In genomic region chr15:33516563-33516962, GRCh38 we compare ENCODE assay signal across 23 cellular contexts.
DNase-seq lines count a peak whose midpoint lies in the region; ATAC-seq, FAIRE-seq and TF ChIP-seq lines count a peak whose summit lies in the region.
"Had no signal": no experiment of that assay in that cellular context is flagged by ENCODE, and none has a peak within 500 bp of the region (broad histone marks: within the 10 kb centered on the region; RNA-seq: fewer than 3 reads in every experiment).

No MANE protein-coding gene starts in this region.

- FAIRE-seq in H1 (lab: Jason Lieb, UNC), result no peak
- FAIRE-seq: A204.1, G401.6, GM12891, GM19239 had no signal

- DNase-seq in H9 (no peak), IMR-90 (no peak), H1 (ENCODE audit: low read depth in 1 of 2, low spot score in 2 of 2) (no peak), nephron progenitor cell (peak; percentile 7), GOT3 (lab: John Stamatoyannopoulos, UW) (no peak), osteocyte (ENCODE audit: extremely low spot score, unreplicated experiment) (no peak)
- DNase-seq: 8988T; ACHN; BE2C; C1 segment of cervical spinal cord; CD4-positive, alpha-beta memory T cell; CD4-positive, CD25-positive, alpha-beta regulatory T cell; CD8-positive, alpha-beta memory T cell; COR-L47; DMS79 treated with DMSO at 0.1 percent for 48 hours; GF-D8 had no signal

- CTCF ChIA-PET in IMR-90 (lab: Yijun Ruan, JAX) (no interaction called here), H1 (lab: Charles Lee; ENCODE audit: partially characterized antibody) (interaction anchor here (1.8 kb wide), 1 partner anchor 15 kb away, joined by 5 read pairs; no protein-coding TSS in a partner anchor)

- H3K36me3 Mint-ChIP-seq in H9 (ENCODE audit: insufficient read depth in 1 of 3, low read depth in 3 of 3) (no peaks in the 10 kb centered on the region), nephron progenitor cell (ENCODE audit: low read depth) (no peaks in the 10 kb centered on the region), osteocyte (ENCODE audit: unreplicated experiment) (no peaks in the 10 kb centered on the region)
- H3K36me3 Mint-ChIP-seq: CD14-positive monocyte; CD4-positive, alpha-beta memory T cell; CD4-positive, CD25-positive, alpha-beta regulatory T cell; CD8-positive, alpha-beta memory T cell had no signal

- H3K23ac ChIP-seq in H9 (ENCODE audit: insufficient read length, low read depth, low read length) (no peak overlapping the region), IMR-90 (ENCODE audit: low read depth, low read length) (no peak overlapping the region), H1 (ENCODE audit: insufficient read length) (no peak overlapping the region)

- H3K4me3 ChIP-seq in IMR-90 (ENCODE audit: insufficient read depth, low read depth, low read length) (no peak overlapping the region), H1 (ENCODE audit: extremely low read depth in 1 of 4, insufficient read depth in 2 of 4, low read depth in 3 of 4, low read length in 4 of 4) (no peak overlapping the region)
- H3K4me3 ChIP-seq: BLaER1 had no signal

- in situ Hi-C loops in IMR-90 (cut with MboI; ENCODE audit: low sequenced_read_pairs), result no loop called here

- H3K9ac ChIP-seq in H9 (ENCODE audit: extremely low read depth, insufficient read length, low read length) (no peak overlapping the region), IMR-90 (ENCODE audit: low read depth, low read length) (no peak overlapping the region), H1 (replicated peaks in 1 of 4; ENCODE audit: extremely low read depth in 1 of 4, low read depth in 3 of 4, low read length in 3 of 4) (no peak overlapping the region)
- H3K9ac ChIP-seq: BLaER1 had no signal

- no peak overlapping the region for H3K27ac Mint-ChIP-seq in H9
- H3K27ac Mint-ChIP-seq in nephron progenitor cell, result no peak overlapping the region
- no peak overlapping the region for H3K27ac Mint-ChIP-seq in osteocyte (ENCODE audit: unreplicated experiment)
- H3K27ac Mint-ChIP-seq: CD14-positive monocyte; CD4-positive, alpha-beta memory T cell; CD4-positive, CD25-positive, alpha-beta regulatory T cell; CD8-positive, alpha-beta memory T cell had no signal

- H3K4me2 ChIP-seq in H9 (ENCODE audit: insufficient read depth, insufficient read length, low read length) (no peak overlapping the region), IMR-90 (ENCODE audit: low read depth, low read length) (no peak overlapping the region), H1 (ENCODE audit: insufficient read depth in 1 of 2, low read depth in 2 of 2, low read length in 2 of 2) (no peak overlapping the region)
- H3K4me2 ChIP-seq: BLaER1 had no signal

- no peak overlapping the region for H3K56ac ChIP-seq in H9 (ENCODE audit: insufficient read length, low read depth, low read length)
- H3K56ac ChIP-seq in IMR-90 (ENCODE audit: extremely low read depth, insufficient read depth, low read length), result no peak overlapping the region
- no peak overlapping the region for H3K56ac ChIP-seq in H1 (replicated peaks; ENCODE audit: insufficient read length, low read depth, low read length)

- WGBS in H9 (ENCODE audit: extremely low coverage, insufficient read length, low lambda C conversion rate), result no CpG with 5 or more reads among the region's 2 CpGs
- no CpG with 5 or more reads among the region's 2 CpGs for WGBS in IMR-90 (ENCODE audit: extremely low coverage in 2 of 2, insufficient read length in 1 of 2), 2 experiments
- WGBS in H1 (ENCODE audit: extremely low coverage in 1 of 2, insufficient coverage in 1 of 2, insufficient read length in 1 of 2, insufficient replicate concordance in 2 of 2, low coverage in 1 of 2, low lambda C conversion rate in 2 of 2, missing lambda C conversion rate in 1 of 2), 2 experiments, result 88% methylated on average over 2 of the region's 2 CpGs; no CpG with 5 or more reads in 1 of the 2 experiments

- no peak overlapping the region for H4K8ac ChIP-seq in H9 (replicated peaks; ENCODE audit: insufficient read length, low read depth, low read length)
- H4K8ac ChIP-seq in IMR-90 (ENCODE audit: low read depth in 2 of 2, low read length in 2 of 2), result no peak overlapping the region
- no peak overlapping the region for H4K8ac ChIP-seq in H1 (ENCODE audit: extremely low read depth, insufficient read depth, low read length)

- H3K4me1 ChIP-seq in H9 (ENCODE audit: insufficient read depth, low read length), result no peaks in the 10 kb centered on the region
- H3K4me1 ChIP-seq in IMR-90 (ENCODE audit: control insufficient read depth, insufficient read depth, low read length), result no peaks in the 10 kb centered on the region
- H3K4me1 ChIP-seq in H1 (replicated peaks in 1 of 4; ENCODE audit: control insufficient read depth in 3 of 4, insufficient read depth in 4 of 4, low read length in 3 of 4), result no peaks in the 10 kb centered on the region; a peak in 1 of 7 replicates
- H3K4me1 ChIP-seq: BE2C, BLaER1 had no signal

- ATAC-seq in IMR-90 (ENCODE audit: low read depth), result no peak
- ATAC-seq in HG02852 (IDR thresholded peaks at IDR 0.05; ENCODE audit: unreplicated experiment), result no peak

- H3K79me2 ChIP-seq in H9 (ENCODE audit: insufficient read depth, low read length) (no peaks in the 10 kb centered on the region), H1 (ENCODE audit: control insufficient read depth in 1 of 2, insufficient read depth in 2 of 2, low read length in 2 of 2) (no peaks in the 10 kb centered on the region)

- H3K36me3 ChIP-seq in IMR-90 (ENCODE audit: control insufficient read depth, insufficient read depth, low read length), result no peaks in the 10 kb centered on the region
- H3K36me3 ChIP-seq in H1 (ENCODE audit: control insufficient read depth in 2 of 4, insufficient read depth in 4 of 4, low read length in 3 of 4), result no peaks in the 10 kb centered on the region
- H3K36me3 ChIP-seq: BE2C, BLaER1 had no signal

- H3K79me1 ChIP-seq in H9 (ENCODE audit: insufficient read depth, low read depth, low read length, poor library complexity, severe bottlenecking) (no peaks in the 10 kb centered on the region), IMR-90 (ENCODE audit: low read depth in 1 of 2, low read length in 2 of 2) (no peaks in the 10 kb centered on the region), H1 (ENCODE audit: low read depth, low read length) (no peaks in the 10 kb centered on the region)

- H2BK15ac ChIP-seq in H9 (ENCODE audit: low read depth, low read length), result no peak overlapping the region
- no peak overlapping the region for H2BK15ac ChIP-seq in IMR-90 (ENCODE audit: low read depth, low read length)
- no peak overlapping the region for H2BK15ac ChIP-seq in H1 (ENCODE audit: low read length)

- dilution Hi-C loops in IMR-90 (cut with HindIII; ENCODE audit: low sequenced_read_pairs, unreplicated experiment), result no loop called here

- TF ChIP-seq EP300 in H1 (IDR thresholded peaks at IDR 0.05; ENCODE audit: borderline replicate concordance in 1 of 2, low read depth in 2 of 2, low read length in 2 of 2), result no peak

- H2AK9ac ChIP-seq in IMR-90 (replicated peaks; ENCODE audit: low read depth, low read length, poor library complexity), result no peak overlapping the region

- intact Hi-C loops in IMR-90 (cut with micrococcal nuclease), result no loop called here

- H4K91ac ChIP-seq in H9 (ENCODE audit: insufficient read length, low read depth, low read length), result no peak overlapping the region
- H4K91ac ChIP-seq in IMR-90 (ENCODE audit: insufficient read depth, low read depth, low read length), result no peak overlapping the region
- H4K91ac ChIP-seq in H1 (replicated peaks; ENCODE audit: insufficient read length, low read length), result no peak overlapping the region

- no peak for TF ChIP-seq CTCF in H9 (conservative IDR thresholded peaks at IDR 0.05)
- no peak for TF ChIP-seq CTCF in IMR-90 (conservative IDR thresholded peaks at IDR 0.05; ENCODE audit: low read depth, low read length)
- TF ChIP-seq CTCF in H1 (IDR thresholded peaks at IDR 0.05; ENCODE audit: control extremely low read depth in 1 of 3, insufficient read depth in 1 of 3, low read depth in 1 of 3, low read length in 3 of 3), result no peak
- no peak for TF ChIP-seq CTCF in nephron progenitor cell (IDR thresholded peaks at IDR 0.05)
- TF ChIP-seq CTCF in osteocyte (IDR thresholded peaks at IDR 0.05), result no peak

- H3K4ac ChIP-seq in H9 (ENCODE audit: low read depth, low read length) (no peak overlapping the region), IMR-90 (ENCODE audit: low read depth, low read length) (no peak overlapping the region), H1 (replicated peaks; ENCODE audit: insufficient read length, low read depth, low read length) (no peak overlapping the region)

- H3K27me3 ChIP-seq in H9 (ENCODE audit: insufficient read depth, low read length) (no peaks in the 10 kb centered on the region), IMR-90 (ENCODE audit: control insufficient read depth, insufficient read depth, low read length) (0 out of 2 replicates have a peak, but pooled peaks cover 1% of the 10 kb centered on the region), H1 (replicated peaks in 1 of 4; ENCODE audit: control insufficient read depth in 3 of 4, extremely low read depth in 1 of 4, insufficient read depth in 3 of 4, low read length in 3 of 4) (no peaks in the 10 kb centered on the region; a peak in 1 of 7 replicates)
- H3K27me3 ChIP-seq: BE2C, BLaER1 had no signal

- peak overlapping the region; percentile 3 for H3T11ph ChIP-seq in H9 (ENCODE audit: low read length)

- TF ChIP-seq POLR2A in IMR-90 (IDR thresholded peaks at IDR 0.05; ENCODE audit: low read depth, low read length) (no peak), H1 (IDR thresholded peaks at IDR 0.05; ENCODE audit: control extremely low read depth in 1 of 2, low read depth in 2 of 2, low read length in 2 of 2) (no peak)

- no peak overlapping the region for H2AK5ac ChIP-seq in H9 (ENCODE audit: insufficient read length, low read length)
- H2AK5ac ChIP-seq in IMR-90 (ENCODE audit: low read depth, low read length), result no peak overlapping the region
- no peak overlapping the region for H2AK5ac ChIP-seq in H1 (ENCODE audit: low read depth, low read length)

- H3K23me2 ChIP-seq in H9 (ENCODE audit: insufficient read length, low read depth, low read length, poor library complexity, severe bottlenecking) (no peaks in the 10 kb centered on the region), H1 (ENCODE audit: low read depth, low read length) (no peaks in the 10 kb centered on the region)

- peaks cover 2 to 4% of the 10 kb centered on the region in 2 experiments; a peak in 2 of 4 replicates for H3K4me1 Mint-ChIP-seq in H9
- peaks cover 24% of the 10 kb centered on the region for H3K4me1 Mint-ChIP-seq in nephron progenitor cell
- H3K4me1 Mint-ChIP-seq in osteocyte (ENCODE audit: unreplicated experiment), result no peaks in the 10 kb centered on the region
- H3K4me1 Mint-ChIP-seq: CD14-positive monocyte; CD4-positive, alpha-beta memory T cell; CD4-positive, CD25-positive, alpha-beta regulatory T cell; CD8-positive, alpha-beta memory T cell had no signal

- TF ChIP-seq RAD21 in IMR-90 (IDR thresholded peaks at IDR 0.05; ENCODE audit: low read length), result no peak
- TF ChIP-seq RAD21 in H1 (IDR thresholded peaks at IDR 0.05 in 1 of 2, conservative IDR thresholded peaks at IDR 0.05 in 1 of 2; ENCODE audit: low read depth in 2 of 2, low read length in 2 of 2), result no peak

- H2BK12ac ChIP-seq in H9 (ENCODE audit: insufficient read length, low read depth, low read length), result no peak overlapping the region
- no peak overlapping the region for H2BK12ac ChIP-seq in H1 (ENCODE audit: low read depth, low read length)

- no peaks in the 10 kb centered on the region for H3K9me3 ChIP-seq in H9 (ENCODE audit: control insufficient read depth, low read depth, low read length)
- no peaks in the 10 kb centered on the region for H3K9me3 ChIP-seq in IMR-90 (ENCODE audit: control insufficient read depth, insufficient read depth, low read length)
- H3K9me3 ChIP-seq in H1 (ENCODE audit: insufficient read depth in 2 of 2, low read depth in 1 of 2, low read length in 1 of 2), result no peaks in the 10 kb centered on the region
- H3K9me3 ChIP-seq: BE2C, BLaER1 had no signal

- no peak overlapping the region for H2BK120ac ChIP-seq in H9 (ENCODE audit: low read depth, low read length, poor library complexity, severe bottlenecking)
- H2BK120ac ChIP-seq in IMR-90 (ENCODE audit: low read depth, low read length), result no peak overlapping the region
- H2BK120ac ChIP-seq in H1 (replicated peaks; ENCODE audit: low read depth, low read length), result no peak overlapping the region

- H4K5ac ChIP-seq in H9 (ENCODE audit: insufficient read length, low read depth, low read length) (no peak overlapping the region), IMR-90 (ENCODE audit: low read depth, low read length) (no peak overlapping the region), H1 (ENCODE audit: insufficient read length, low read depth, low read length) (no peak overlapping the region)

- H3K14ac ChIP-seq in H9 (ENCODE audit: insufficient read depth, low read length) (no peak overlapping the region), IMR-90 (replicated peaks; ENCODE audit: low read depth, low read length) (no peak overlapping the region), H1 (ENCODE audit: insufficient read length) (no peak overlapping the region)

- H3K27me3 Mint-ChIP-seq in H9 (ENCODE audit: low read depth) (no peaks in the 10 kb centered on the region), nephron progenitor cell (ENCODE audit: low read depth, poor library complexity) (peaks cover 2% of the 10 kb centered on the region), osteocyte (ENCODE audit: unreplicated experiment) (peaks cover 27% of the 10 kb centered on the region)
- H3K27me3 Mint-ChIP-seq: CD4-positive, alpha-beta memory T cell had no signal

- no peaks in the 10 kb centered on the region for H3K9me1 ChIP-seq in IMR-90 (ENCODE audit: insufficient read depth, low read length)

- no peak overlapping the region for H3K4me3 Mint-ChIP-seq in H9
- H3K4me3 Mint-ChIP-seq in nephron progenitor cell, result no peak overlapping the region
- H3K4me3 Mint-ChIP-seq in osteocyte (ENCODE audit: unreplicated experiment), result no peak overlapping the region
- H3K4me3 Mint-ChIP-seq: CD14-positive monocyte; CD4-positive, alpha-beta memory T cell; CD4-positive, CD25-positive, alpha-beta regulatory T cell; CD8-positive, alpha-beta memory T cell had no signal

- no TSS peak for BruUV-seq in IMR-90 (replicated peaks; lab: Mats Ljungman, UMichigan)

- H3K27ac ChIP-seq in H9 (ENCODE audit: insufficient read length, low read depth, low read length) (no peak overlapping the region), IMR-90 (ENCODE audit: insufficient read depth, low read length) (no peak overlapping the region), H1 (ENCODE audit: low read depth, low read length) (no peak overlapping the region)
- H3K27ac ChIP-seq: BLaER1 had no signal

- POLR2A ChIA-PET in IMR-90 (lab: Charles Lee; ENCODE audit: unreplicated experiment), result no interaction called here
- POLR2A ChIA-PET in H1 (lab: Charles Lee; ENCODE audit: partially characterized antibody), result no interaction called here

- H2AFZ ChIP-seq in H9 (ENCODE audit: low read length) (no peak overlapping the region), IMR-90 (replicated peaks; ENCODE audit: low read length, poor library complexity) (no peak overlapping the region), H1 (ENCODE audit: low read length) (no peak overlapping the region)

- no peak overlapping the region for H2BK5ac ChIP-seq in H9 (ENCODE audit: insufficient read length, low read length)
- no peak overlapping the region for H2BK5ac ChIP-seq in IMR-90 (ENCODE audit: low read depth, low read length, poor library complexity, severe bottlenecking)
- H2BK5ac ChIP-seq in H1 (ENCODE audit: low read depth, low read length), result no peak overlapping the region

- H2BK20ac ChIP-seq in H9 (ENCODE audit: low read depth, low read length, poor library complexity, severe bottlenecking), result no peak overlapping the region
- H2BK20ac ChIP-seq in IMR-90 (ENCODE audit: low read depth, low read length), result no peak overlapping the region
- no peak overlapping the region for H2BK20ac ChIP-seq in H1 (ENCODE audit: low read length)

- no peaks in the 10 kb centered on the region; a peak in 1 of 5 replicates for H3K9me3 Mint-ChIP-seq in H9
- H3K9me3 Mint-ChIP-seq in nephron progenitor cell, result no peaks in the 10 kb centered on the region
- H3K9me3 Mint-ChIP-seq in osteocyte (ENCODE audit: unreplicated experiment), result no peaks in the 10 kb centered on the region

- H4K20me1 ChIP-seq in H9 (ENCODE audit: control insufficient read depth, insufficient read depth, insufficient read length) (no peaks in the 10 kb centered on the region), IMR-90 (ENCODE audit: insufficient read depth, low read length) (no peaks in the 10 kb centered on the region), H1 (replicated peaks in 1 of 2; ENCODE audit: control insufficient read depth in 1 of 2, insufficient read depth in 2 of 2, low read length in 2 of 2) (no peaks in the 10 kb centered on the region)
- H4K20me1 ChIP-seq: BLaER1 had no signal

- H3K18ac ChIP-seq in H9 (ENCODE audit: insufficient read length, low read depth, low read length) (no peak overlapping the region), IMR-90 (ENCODE audit: low read depth, low read length) (no peak overlapping the region), H1 (ENCODE audit: extremely low read depth, low read length) (no peak overlapping the region)
